13 cellular contexts compared by ENCODE assay signal in the genomic region with DNA sequence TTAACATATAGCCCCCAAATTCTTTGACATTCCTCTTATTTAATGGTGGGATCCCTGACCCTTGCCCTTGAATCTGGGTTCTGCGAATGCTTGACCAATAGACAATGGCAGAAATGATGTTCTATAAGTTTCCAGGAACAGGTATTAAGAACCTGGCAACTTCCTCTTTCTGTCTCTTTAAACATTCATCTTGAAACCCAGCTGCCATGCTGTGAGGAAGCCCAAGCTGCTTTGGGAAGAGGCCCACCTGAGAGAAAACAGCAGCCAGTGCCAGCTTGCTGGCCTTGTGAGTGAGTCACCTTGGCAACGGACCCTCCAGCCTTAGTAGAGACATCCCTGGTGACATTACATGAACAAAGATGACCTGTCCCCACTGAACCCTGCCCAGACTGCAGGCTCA.
"Had no signal": no experiment of that assay in that cellular context is flagged by ENCODE, and none has a peak within 500 bp of the region (broad histone marks: within the 10 kb centered on the region; RNA-seq: fewer than 3 reads in every experiment).

No MANE protein-coding gene starts in this region.

- H3K36me3 ChIP-seq: esophagus squamous epithelium, gastroesophageal sphincter, left lung, lower lobe of right lung, neural progenitor cell, ovary, right atrium auricular region, sigmoid colon had no signal

- ATAC-seq: gastroesophageal sphincter, lower lobe of right lung had no signal

- H3K27ac ChIP-seq: esophagus squamous epithelium, gastroesophageal sphincter, left lung, lower lobe of right lung, neural progenitor cell, ovary, right atrium auricular region, sigmoid colon, skin epidermis had no signal

- H3K4me3 ChIP-seq: esophagus squamous epithelium, gastroesophageal sphincter, left lung, lower lobe of right lung, neural progenitor cell, ovary, right atrium auricular region, sigmoid colon, skin epidermis had no signal

- H3K4me2 ChIP-seq: neural progenitor cell had no signal

- H3K4me1 ChIP-seq: esophagus squamous epithelium, gastroesophageal sphincter, left lung, lower lobe of right lung, neural progenitor cell, right atrium auricular region, sigmoid colon had no signal

- H2AFZ ChIP-seq: neural progenitor cell had no signal

- H3K27me3 ChIP-seq: esophagus squamous epithelium, gastroesophageal sphincter, left lung, neural progenitor cell, ovary, right atrium auricular region, sigmoid colon had no signal

- H3K9ac ChIP-seq: neural progenitor cell had no signal

- DNase-seq: esophagus squamous epithelium; left lung; lower lobe of right lung; midbrain; nucleus accumbens; ovary; sigmoid colon; stimulated activated CD4-positive, alpha-beta T cell treated with anti-CD3 and anti-CD28 coated beads, Interleukin-2, amount 100 ng/mL, for 24 hours; stimulated activated naive CD4-positive, alpha-beta T cell treated with Interleukin-2 at 50 U/mL for 16 hours had no signal
